26 cellular contexts compared by ENCODE assay signal in the genomic region with DNA sequence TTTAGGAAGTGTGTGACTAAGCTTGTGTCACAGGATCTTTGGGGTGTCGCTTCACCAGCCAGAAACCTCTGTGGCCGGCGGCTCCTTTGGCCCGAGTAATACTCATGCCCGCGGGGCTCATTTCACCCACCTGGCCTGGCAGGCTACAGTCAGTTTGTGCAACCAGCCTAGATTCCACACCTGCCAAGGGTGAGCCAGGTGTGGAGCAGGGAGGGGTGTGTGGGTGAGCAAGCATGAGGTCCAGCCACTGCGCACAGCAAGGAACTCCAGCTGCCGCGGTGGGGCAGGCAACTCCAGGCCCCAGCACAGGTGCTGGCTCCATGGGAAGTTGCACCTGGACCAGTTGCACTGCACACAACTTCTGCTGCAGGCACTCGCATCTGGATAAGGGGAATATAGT.
"Had no signal": no experiment of that assay in that cellular context is flagged by ENCODE, and none has a peak within 500 bp of the region (broad histone marks: within the 10 kb centered on the region; RNA-seq: fewer than 3 reads in every experiment).

No MANE protein-coding gene starts in this region.

- FAIRE-seq: K562, RCC 7860 had no signal

- H3K4me1 Mint-ChIP-seq: activated CD4-positive, alpha-beta memory T cell treated with anti-CD3 and anti-CD28 coated beads, Interleukin-2, amount 10 ng/mL, durations not matched to agents 7 days and 5 days; activated CD4-positive, alpha-beta T cell treated with anti-CD3 and anti-CD28 coated beads for 36 hours; activated naive CD4-positive, alpha-beta T cell treated with anti-CD3 and anti-CD28 coated beads, Interleukin-2, amount 10 ng/mL, durations not matched to agents 7 days and 5 days; activated naive CD8-positive, alpha-beta T cell treated with anti-CD3 and anti-CD28 coated beads for 36 hours; activated T-helper 17 cell treated with anti-CD3 and anti-CD28 coated beads, Interleukin-2, amount 50 U/mL, for 72 hours had no signal

- H3K27ac ChIP-seq: brain microvascular endothelial cell, SK-N-MC, WERI-Rb-1 had no signal

- DNase-seq: activated CD4-positive, alpha-beta memory T cell treated with anti-CD3 and anti-CD28 coated beads, Interleukin-2, amount 10 ng/mL, durations not matched to agents 7 days and 5 days; activated CD4-positive, alpha-beta T cell treated with anti-CD3 and anti-CD28 coated beads for 36 hours; activated CD4-positive, alpha-beta T cell treated with anti-CD3 and anti-CD28 coated beads, Interleukin-2, amount 50 U/mL, for 1 hour; activated gamma-delta T cell; activated naive CD4-positive, alpha-beta T cell treated with anti-CD3 and anti-CD28 coated beads, Interleukin-2, amount 10 ng/mL, durations not matched to agents 7 days and 5 days; activated naive CD8-positive, alpha-beta T cell treated with anti-CD3 and anti-CD28 coated beads for 36 hours; activated T-cell treated with anti-CD3 and anti-CD28 coated beads for 4 hours; activated T-cell treated with anti-CD3 and anti-CD28 coated beads, Interleukin-2, amount 50 U/mL, for 48 hours; brain microvascular endothelial cell; caudate nucleus; Karpas-422; NCI-H1105 treated with DMSO at 0.1 percent for 48 hours; NCI-H1436 treated with DMSO at 0.1 percent for 48 hours; NCI-H187; NCI-H2171; NCI-H2227 treated with DMSO at 0.1 percent for 48 hours; NCI-H446 treated with DMSO at 0.1 percent for 48 hours; NCI-H774; NK-92 treated with Interleukin-12 subunit alpha and Interleukin-12 subunit beta, amount 100 ng/mL, for 24 hours; OCI-M1; T-helper 1 cell; WERI-Rb-1 had no signal

- H3K4me3 ChIP-seq: K562, SK-N-MC had no signal

- ATAC-seq: activated CD4-positive, alpha-beta T cell treated with anti-CD3 and anti-CD28 coated beads for 36 hours; activated T-helper 17 cell treated with anti-CD3 and anti-CD28 coated beads, Interleukin-2, amount 50 U/mL, for 72 hours; K562 had no signal

- H3K9me3 Mint-ChIP-seq: activated CD4-positive, alpha-beta memory T cell treated with anti-CD3 and anti-CD28 coated beads, Interleukin-2, amount 10 ng/mL, durations not matched to agents 7 days and 5 days; activated naive CD4-positive, alpha-beta T cell treated with anti-CD3 and anti-CD28 coated beads, Interleukin-2, amount 10 ng/mL, durations not matched to agents 7 days and 5 days; activated naive CD8-positive, alpha-beta T cell treated with anti-CD3 and anti-CD28 coated beads for 36 hours; activated T-helper 17 cell treated with anti-CD3 and anti-CD28 coated beads, Interleukin-2, amount 50 U/mL, for 72 hours had no signal

- H3K36me3 Mint-ChIP-seq: activated naive CD4-positive, alpha-beta T cell treated with anti-CD3 and anti-CD28 coated beads, Interleukin-2, amount 10 ng/mL, durations not matched to agents 7 days and 5 days; activated naive CD8-positive, alpha-beta T cell treated with anti-CD3 and anti-CD28 coated beads for 36 hours had no signal

- H3K4me3 Mint-ChIP-seq: activated CD4-positive, alpha-beta memory T cell treated with anti-CD3 and anti-CD28 coated beads, Interleukin-2, amount 10 ng/mL, durations not matched to agents 7 days and 5 days; activated CD4-positive, alpha-beta T cell treated with anti-CD3 and anti-CD28 coated beads for 36 hours; activated naive CD4-positive, alpha-beta T cell treated with anti-CD3 and anti-CD28 coated beads, Interleukin-2, amount 10 ng/mL, durations not matched to agents 7 days and 5 days; activated naive CD8-positive, alpha-beta T cell treated with anti-CD3 and anti-CD28 coated beads for 36 hours; activated T-helper 17 cell treated with anti-CD3 and anti-CD28 coated beads, Interleukin-2, amount 50 U/mL, for 72 hours had no signal

- H3K27me3 ChIP-seq: brain microvascular endothelial cell had no signal

- H3K27me3 Mint-ChIP-seq: activated CD4-positive, alpha-beta memory T cell treated with anti-CD3 and anti-CD28 coated beads, Interleukin-2, amount 10 ng/mL, durations not matched to agents 7 days and 5 days; activated CD4-positive, alpha-beta T cell treated with anti-CD3 and anti-CD28 coated beads for 36 hours; activated naive CD4-positive, alpha-beta T cell treated with anti-CD3 and anti-CD28 coated beads, Interleukin-2, amount 10 ng/mL, durations not matched to agents 7 days and 5 days; activated naive CD8-positive, alpha-beta T cell treated with anti-CD3 and anti-CD28 coated beads for 36 hours; activated T-helper 17 cell treated with anti-CD3 and anti-CD28 coated beads, Interleukin-2, amount 50 U/mL, for 72 hours had no signal

- H3K36me3 ChIP-seq: brain microvascular endothelial cell, WERI-Rb-1 had no signal

- H3K27ac Mint-ChIP-seq: activated CD4-positive, alpha-beta memory T cell treated with anti-CD3 and anti-CD28 coated beads, Interleukin-2, amount 10 ng/mL, durations not matched to agents 7 days and 5 days; activated CD4-positive, alpha-beta T cell treated with anti-CD3 and anti-CD28 coated beads for 36 hours; activated naive CD4-positive, alpha-beta T cell treated with anti-CD3 and anti-CD28 coated beads, Interleukin-2, amount 10 ng/mL, durations not matched to agents 7 days and 5 days; activated naive CD8-positive, alpha-beta T cell treated with anti-CD3 and anti-CD28 coated beads for 36 hours; activated T-helper 17 cell treated with anti-CD3 and anti-CD28 coated beads, Interleukin-2, amount 50 U/mL, for 72 hours had no signal
